11 cellular contexts compared by ENCODE assay signal in the genomic region with DNA sequence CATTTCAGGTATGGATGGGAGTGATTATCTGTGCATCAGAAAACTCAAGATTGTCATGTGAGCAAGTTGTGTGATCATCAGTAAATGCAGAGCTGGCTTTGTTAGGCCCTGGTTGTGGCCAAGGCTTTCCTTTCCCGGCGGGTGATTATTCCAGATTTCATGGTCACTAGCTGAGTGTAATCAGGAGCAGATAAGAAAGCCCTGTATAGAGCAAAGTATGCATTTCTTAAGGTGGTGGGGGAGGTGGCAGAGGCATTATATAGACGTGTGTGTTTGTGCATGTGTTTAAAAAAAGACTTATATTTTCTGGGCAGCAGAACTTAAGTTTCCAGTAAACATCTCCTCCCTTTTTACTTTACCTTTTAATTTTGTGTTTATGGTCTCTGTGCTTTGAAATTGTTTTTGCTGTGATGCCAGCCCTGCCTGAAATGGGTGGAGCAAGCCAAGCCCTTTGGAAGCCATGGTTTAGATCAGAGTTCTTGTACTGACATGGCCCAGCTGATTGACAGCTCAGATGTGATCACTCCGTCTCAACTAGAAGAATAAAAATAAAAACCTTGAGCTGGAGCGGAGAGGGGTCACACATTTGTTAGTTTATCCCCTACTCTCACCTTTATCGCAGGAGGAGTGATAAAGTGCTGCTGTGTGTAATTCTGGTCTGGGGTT. TPM values are rescaled to one million over a fixed set of nuclear protein-coding genes. Genes with fewer than 3 reads are reported as not detected.
DNase-seq lines count a peak whose midpoint lies in the region; ATAC-seq and TF ChIP-seq lines count a peak whose summit lies in the region.
"Had no signal": no experiment of that assay in that cellular context is flagged by ENCODE, and none has a peak within 500 bp of the region (broad histone marks: within the 10 kb centered on the region; RNA-seq: fewer than 3 reads in every experiment).

No MANE protein-coding gene starts in this region.

- peaks cover 90% of the 10 kb centered on the region for H3K4me1 ChIP-seq in mesodermal cell (ENCODE audit: control insufficient read depth, insufficient read depth, low read length, poor library complexity, severe bottlenecking)

- peak overlapping the region; percentile 29 for H3K27ac ChIP-seq in mesodermal cell (ENCODE audit: low read depth, low read length, severe bottlenecking)

- no peaks in the 10 kb centered on the region for H3K9me3 ChIP-seq in mesodermal cell (ENCODE audit: control insufficient read depth, low read length)

- TF ChIP-seq CTCF in activated B cell treated with CpG ODN at 0.5 μM for 24 hours (IDR thresholded peaks at IDR 0.05) (no peak), type B pancreatic cell (conservative IDR thresholded peaks at IDR 0.05) (no peak)

- H3K4me1 Mint-ChIP-seq in activated naive CD4-positive, alpha-beta T cell treated with anti-CD3 and anti-CD28 coated beads, Interleukin-2, amount 10 ng/mL, durations not matched to agents 7 days and 5 days: peaks cover 99% of the 10 kb centered on the region
- H3K4me1 Mint-ChIP-seq in activated B cell treated with CpG ODN at 0.5 μM for 24 hours (peaks cover 100% of the 10 kb centered on the region), type B pancreatic cell (ENCODE audit: unreplicated experiment) (peaks cover 78% of the 10 kb centered on the region)

- H3K4me3 ChIP-seq in mesodermal cell (ENCODE audit: extremely low read depth, insufficient read depth, low read length, poor library complexity, severe bottlenecking): no peak overlapping the region

- intact Hi-C loops in activated B cell treated with CpG ODN at 0.5 μM for 24 hours (cut with micrococcal nuclease): loop anchor here (10.0 kb wide), 2 partner anchors 223 to 457 kb away; partner anchors contain the start of gene MAP2K5

- CTCF ChIA-PET in activated naive CD4-positive, alpha-beta T cell treated with anti-CD3 and anti-CD28 coated beads, Interleukin-2, amount 10 ng/mL, durations not matched to agents 7 days and 5 days (lab: Charles Lee): interaction anchor here (0.8 to 1.0 kb wide), 2 partner anchors 9 to 13 kb away, joined by 3 read pairs; no protein-coding TSS in a partner anchor
- CTCF ChIA-PET in activated B cell treated with CpG ODN at 0.5 μM for 24 hours (lab: Charles Lee): interaction anchor here (1.3 to 7.8 kb wide), 2 partner anchors 10 to 12 kb away, joined by 3 to 70 read pairs; no protein-coding TSS in a partner anchor

- H3K36me3 ChIP-seq in mesodermal cell (ENCODE audit: control insufficient read depth, insufficient read depth, low read length): peaks cover 17% of the 10 kb centered on the region

- POLR2A ChIA-PET in activated B cell treated with CpG ODN at 0.5 μM for 24 hours (lab: Charles Lee): interaction anchor here (1.9 to 36.9 kb wide), 3 partner anchors 18 to 47 kb away, joined by 6 to 1703 read pairs (median 427); partner anchors contain the start of gene SMAD3

- no peaks in the 10 kb centered on the region for H3K9me3 Mint-ChIP-seq in activated naive CD4-positive, alpha-beta T cell treated with anti-CD3 and anti-CD28 coated beads, Interleukin-2, amount 10 ng/mL, durations not matched to agents 7 days and 5 days
- H3K9me3 Mint-ChIP-seq in activated B cell treated with CpG ODN at 0.5 μM for 24 hours: no peaks in the 10 kb centered on the region
- H3K9me3 Mint-ChIP-seq in type B pancreatic cell: no peaks in the 10 kb centered on the region

- peaks cover 58% of the 10 kb centered on the region for H3K36me3 Mint-ChIP-seq in activated naive CD4-positive, alpha-beta T cell treated with anti-CD3 and anti-CD28 coated beads, Interleukin-2, amount 10 ng/mL, durations not matched to agents 7 days and 5 days
- H3K36me3 Mint-ChIP-seq in activated B cell treated with CpG ODN at 0.5 μM for 24 hours (ENCODE audit: low read depth) (peaks cover 14% of the 10 kb centered on the region), type B pancreatic cell (peaks cover 17% of the 10 kb centered on the region)

- peak overlapping the region; percentile 28 for H3K27ac Mint-ChIP-seq in activated naive CD4-positive, alpha-beta T cell treated with anti-CD3 and anti-CD28 coated beads, Interleukin-2, amount 10 ng/mL, durations not matched to agents 7 days and 5 days
- H3K27ac Mint-ChIP-seq in activated B cell treated with CpG ODN at 0.5 μM for 24 hours: peak overlapping the region; percentile 95
- peak overlapping the region; percentile 48 for H3K27ac Mint-ChIP-seq in type B pancreatic cell

- no peak overlapping the region for H3K4me3 Mint-ChIP-seq in activated naive CD4-positive, alpha-beta T cell treated with anti-CD3 and anti-CD28 coated beads, Interleukin-2, amount 10 ng/mL, durations not matched to agents 7 days and 5 days
- no peak overlapping the region for H3K4me3 Mint-ChIP-seq in activated B cell treated with CpG ODN at 0.5 μM for 24 hours
- peak overlapping the region; percentile 59 for H3K4me3 Mint-ChIP-seq in type B pancreatic cell

- DNase-seq in activated naive CD4-positive, alpha-beta T cell treated with anti-CD3 and anti-CD28 coated beads, Interleukin-2, amount 10 ng/mL, durations not matched to agents 7 days and 5 days: no peak
- DNase-seq in activated naive CD4-positive, alpha-beta T cell treated with Interleukin-2 at 50 U/mL for 16 hours: no peak
- no peak for DNase-seq in activated B cell treated with CpG ODN at 0.5 μM for 24 hours
- no peak for DNase-seq in type B pancreatic cell (ENCODE audit: extremely low spot score, unreplicated experiment)
- DNase-seq in HuH-7.5 (ENCODE audit: low spot score): no peak
- no peak for DNase-seq in EL
- DNase-seq: activated CD8-positive, alpha-beta memory T cell treated with anti-CD3 and anti-CD28 coated beads for 24 hours; Karpas-422; NCI-H446 had no signal

- ATAC-seq in activated B cell treated with CpG ODN at 0.5 μM for 24 hours (ENCODE audit: low read depth) (no peak), HG03571 (IDR thresholded peaks at IDR 0.05; ENCODE audit: unreplicated experiment) (no peak)

- 36 to 50% methylated on average over 2 of the region's 6 CpGs for WGBS in mesodermal cell (ENCODE audit: insufficient coverage in 2 of 2), 2 experiments

- H3K27me3 Mint-ChIP-seq in activated naive CD4-positive, alpha-beta T cell treated with anti-CD3 and anti-CD28 coated beads, Interleukin-2, amount 10 ng/mL, durations not matched to agents 7 days and 5 days: no peaks in the 10 kb centered on the region
- H3K27me3 Mint-ChIP-seq in activated B cell treated with CpG ODN at 0.5 μM for 24 hours: no peaks in the 10 kb centered on the region
- H3K27me3 Mint-ChIP-seq in type B pancreatic cell: no peaks in the 10 kb centered on the region

RNA-seq across cellular contexts. Expression of gene SMAD3, which starts 22.2 kb away (rescaled TPM):
- total RNA-seq in activated B cell treated with CpG ODN at 0.5 μM for 24 hours (85.9 and 118 TPM in 2 replicates), type B pancreatic cell (ENCODE audit: low replicate concordance) (52.0 and 59.0 TPM in 2 replicates)
- polyA plus RNA-seq in mesodermal cell (2013, experiment 1 of 2): 38.8 TPM
- 36.1 TPM for polyA plus RNA-seq in mesodermal cell (2013, experiment 2 of 2)

Comparison
In these comparisons a context has a peak if more than half of its experiments do, and no peak if none do; other contexts are left out.
1. H3K27ac Mint-ChIP-seq: peak in every context shown above with its lines; median percentile 95 in activated B cell treated with CpG ODN at 0.5 μM for 24 hours; 48 in type B pancreatic cell; 28 in activated naive CD4-positive, alpha-beta T cell treated with anti-CD3 and anti-CD28 coated beads, Interleukin-2, amount 10 ng/mL, durations not matched to agents 7 days and 5 days.